In the genomic region with DNA sequence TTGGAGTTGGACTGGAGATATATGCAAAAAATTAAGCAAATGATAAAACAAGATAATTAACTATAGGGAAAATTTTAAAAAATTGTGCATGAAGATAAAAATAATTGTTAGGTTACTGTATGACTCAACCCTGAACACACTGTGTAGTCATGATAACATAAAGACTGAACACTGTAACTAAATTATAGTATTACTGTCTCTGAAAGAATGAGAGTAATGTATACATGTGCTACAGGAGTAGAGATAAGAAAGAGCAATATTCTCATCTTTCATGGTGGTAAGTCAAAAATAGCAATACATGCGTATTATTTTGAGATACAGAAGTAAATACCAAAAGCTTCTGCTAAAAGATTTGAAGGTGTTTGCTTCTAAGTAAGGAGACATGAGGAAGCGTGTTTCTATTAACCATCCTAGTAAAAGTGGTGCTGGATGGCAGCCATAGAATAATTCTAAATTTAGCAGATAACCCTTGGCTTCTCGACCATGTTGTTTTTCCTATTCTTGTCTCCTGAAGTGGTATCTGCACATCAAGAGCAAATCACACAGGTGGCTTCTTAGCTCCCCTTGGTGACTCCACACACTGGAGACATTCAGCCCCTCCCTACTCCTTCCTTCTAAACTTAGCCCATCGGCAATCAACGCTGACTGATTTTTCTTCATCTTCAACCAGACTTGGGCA, we compare ENCODE assay signal across 18 cellular contexts.
"Had no signal": no experiment of that assay in that cellular context is flagged by ENCODE, and none has a peak within 500 bp of the region (broad histone marks: within the 10 kb centered on the region; RNA-seq: fewer than 3 reads in every experiment).

No MANE protein-coding gene starts in this region.

- ATAC-seq: esophagus mucosa, upper lobe of right lung had no signal

- DNase-seq: activated CD4-positive, alpha-beta T cell treated with anti-CD3 and anti-CD28 coated beads, Interleukin-2, amount 50 U/mL, for 1 hour; activated CD4-positive, CD25-positive, alpha-beta regulatory T cell; activated CD8-positive, alpha-beta memory T cell treated with anti-CD3 and anti-CD28 coated beads for 24 hours; activated naive CD4-positive, alpha-beta T cell; activated naive CD8-positive, alpha-beta T cell treated with anti-CD3 and anti-CD28 coated beads, Interleukin-2, amount 10 ng/mL, durations not matched to agents 7 days and 5 days; dorsolateral prefrontal cortex; left cardiac atrium; nephron progenitor cell; occipital lobe; sigmoid colon; spleen; stomach; testis; upper lobe of right lung had no signal

- H3K9me3 ChIP-seq: ascending aorta, prostate gland, sigmoid colon, stomach, testis, upper lobe of right lung had no signal

- H3K4me3 ChIP-seq: ascending aorta, dorsolateral prefrontal cortex, lung, prostate gland, sigmoid colon, spleen, stomach, testis, upper lobe of right lung had no signal

- H3K27ac ChIP-seq: ascending aorta, dorsolateral prefrontal cortex, prostate gland, sigmoid colon, spleen, stomach, testis, upper lobe of right lung had no signal

- H3K27me3 ChIP-seq: ascending aorta, dorsolateral prefrontal cortex, sigmoid colon, spleen, stomach, testis, upper lobe of right lung had no signal
